ENCODE assay signal across 1 cellular context in genomic region chr13:28012896-28013295, GRCh38.
TF ChIP-seq lines count a peak whose summit lies in the region.

No MANE protein-coding gene starts in this region.

TF ChIP-seq in GM23338, 12 proteins besides CTCF, POLR2A, EP300 and RAD21 (continued from another document):
- TF ChIP-seq ZNF462 (CRISPR knock-in tag; IDR thresholded peaks at IDR 0.05): no peak
- no peak for TF ChIP-seq STAT1 (IDR thresholded peaks at IDR 0.05; ENCODE audit: unreplicated experiment)
